1 cellular context compared by ENCODE assay signal in genomic region chr3:44554626-44555592, GRCh38.
TF ChIP-seq lines count a peak whose summit lies in the region.

TSS of gene ZKSCAN7 (plus strand) at chr3:44555193. CDS start at chr3:44557048, 1,855 bp downstream.

TF ChIP-seq in GM12878, 131 proteins besides CTCF, POLR2A, EP300 and RAD21 (continued from another document and continues in another):
- no peak for TF ChIP-seq E4F1 (IDR thresholded peaks at IDR 0.05; ENCODE audit: borderline replicate concordance, partially characterized antibody)
- TF ChIP-seq POLR2AphosphoS5 (IDR thresholded peaks at IDR 0.05; ENCODE audit: low read length) = peak; percentile 60; the same call in 1 of the 2 replicates
- TF ChIP-seq NFXL1 (IDR thresholded peaks at IDR 0.05; ENCODE audit: borderline replicate concordance) = no peak
- TF ChIP-seq ZBTB11 (CRISPR knock-in tag; IDR thresholded peaks at IDR 0.05) = no peak
- TF ChIP-seq ZNF592 (IDR thresholded peaks at IDR 0.05) = no peak
- no peak for TF ChIP-seq RAD51 (IDR thresholded peaks at IDR 0.05)
- no peak for TF ChIP-seq JUND (IDR thresholded peaks at IDR 0.05; ENCODE audit: low read depth, low read length)
- TF ChIP-seq HSF1 (IDR thresholded peaks at IDR 0.05; ENCODE audit: low read depth, low read length) = no peak
- TF ChIP-seq MEF2A (IDR thresholded peaks at IDR 0.05; ENCODE audit: insufficient read depth, low read depth, low read length) = no peak
- TF ChIP-seq POU2F2 (IDR thresholded peaks at IDR 0.05; ENCODE audit: borderline replicate concordance, low read depth, low read length) = no peak
- no peak for TF ChIP-seq CEBPZ (IDR thresholded peaks at IDR 0.05; ENCODE audit: low read depth, low read length)
- TF ChIP-seq NFIC (IDR thresholded peaks at IDR 0.05; ENCODE audit: low read depth, low read length) = no peak
- no peak for TF ChIP-seq IRF3 (IDR thresholded peaks at IDR 0.05)
- no peak for TF ChIP-seq KAT2A (conservative IDR thresholded peaks at IDR 0.05; ENCODE audit: control insufficient read depth, low read depth, low read length)
- TF ChIP-seq HCFC1 (IDR thresholded peaks at IDR 0.05; ENCODE audit: low read length) = 0 out of 2 replicates have a peak, but pooled peaks have one; percentile 21
- no peak for TF ChIP-seq TARDBP (IDR thresholded peaks at IDR 0.05; ENCODE audit: borderline replicate concordance)
- TF ChIP-seq GABPA (IDR thresholded peaks at IDR 0.05; ENCODE audit: low read depth) = peak; percentile 91
- no peak for TF ChIP-seq E2F4 (IDR thresholded peaks at IDR 0.05; ENCODE audit: low read depth, low read length)
- TF ChIP-seq STAT3 (IDR thresholded peaks at IDR 0.05; ENCODE audit: low read depth, low read length) = no peak
- TF ChIP-seq ATF2 (IDR thresholded peaks at IDR 0.05; ENCODE audit: low read length) = no peak
- TF ChIP-seq NR2C1 (IDR thresholded peaks at IDR 0.05) = no peak
- no peak for TF ChIP-seq SMC3 (IDR thresholded peaks at IDR 0.05; ENCODE audit: borderline replicate concordance, low read length)
- TF ChIP-seq PAX5 (IDR thresholded peaks at IDR 0.05; ENCODE audit: borderline replicate concordance, low read depth, low read length) = peak; percentile 85; the same call in 1 of the 2 replicates
- no peak for TF ChIP-seq ZNF24 (IDR thresholded peaks at IDR 0.05)
- TF ChIP-seq E2F8 (IDR thresholded peaks at IDR 0.05; ENCODE audit: low read depth, partially characterized antibody) = no peak
- TF ChIP-seq ZNF217 (IDR thresholded peaks at IDR 0.05) = peak; percentile 61; the same call in 1 of the 2 replicates
- TF ChIP-seq ZNF384 (IDR thresholded peaks at IDR 0.05; ENCODE audit: borderline replicate concordance, low read depth, low read length) = no peak
- TF ChIP-seq MLLT1 (IDR thresholded peaks at IDR 0.05) = peak; percentile 71; the same call in 1 of the 2 replicates
- no peak for TF ChIP-seq CREM (IDR thresholded peaks at IDR 0.05; ENCODE audit: low read depth)
- TF ChIP-seq RCOR1 (conservative IDR thresholded peaks at IDR 0.05; ENCODE audit: low read depth, low read length) = no peak
- peak; percentile 62; the same call in 1 of the 2 replicates for TF ChIP-seq TAF1 (IDR thresholded peaks at IDR 0.05; ENCODE audit: borderline replicate concordance, low read depth, low read length)
